In genomic region chr6:135006386-135006914, GRCh38 we compare ENCODE assay signal across 30 cellular contexts. TPM values are rescaled to one million over a fixed set of nuclear protein-coding genes. Genes with fewer than 3 reads are reported as not detected.
DNase-seq lines count a peak whose midpoint lies in the region; ATAC-seq, FAIRE-seq and TF ChIP-seq lines count a peak whose summit lies in the region.
"Had no signal": no experiment of that assay in that cellular context is flagged by ENCODE, and none has a peak within 500 bp of the region (broad histone marks: within the 10 kb centered on the region; RNA-seq: fewer than 3 reads in every experiment).

No MANE protein-coding gene starts in this region.

- H3K4me3 ChIP-seq in BLaER1 = no peak overlapping the region
- H3K4me3 ChIP-seq in K562 = no peak overlapping the region
- H3K4me3 ChIP-seq: coronary artery, lower lobe of right lung, Peyer's patch had no signal

- H3K27me3 ChIP-seq in BLaER1 (no peaks in the 10 kb centered on the region), K562 (ENCODE audit: control insufficient read depth in 2 of 2, insufficient read depth in 2 of 2, low read length in 2 of 2) (no peaks in the 10 kb centered on the region)
- H3K27me3 ChIP-seq: Peyer's patch had no signal

- no peak overlapping the region for H3K27ac Mint-ChIP-seq in activated naive CD4-positive, alpha-beta T cell treated with anti-CD3 and anti-CD28 coated beads, Interleukin-2, amount 10 ng/mL, durations not matched to agents 7 days and 5 days
- H3K27ac Mint-ChIP-seq: activated CD4-positive, alpha-beta memory T cell treated with anti-CD3 and anti-CD28 coated beads, Interleukin-2, amount 10 ng/mL, durations not matched to agents 7 days and 5 days; CD4-positive, alpha-beta memory T cell; natural killer cell had no signal

- no peak for DNase-seq in GM19239 (ENCODE audit: insufficient read length, low spot score)
- peak; percentile 28 to 79 (median 54) for DNase-seq in K562 (ENCODE audit: extremely low read depth in 1 of 4, low spot score in 3 of 4)
- DNase-seq in myocyte (ENCODE audit: low read depth) = peak; percentile 39
- no peak for DNase-seq in NCI-H1048 (lab: John Stamatoyannopoulos, UW)
- DNase-seq in activated naive CD4-positive, alpha-beta T cell treated with anti-CD3 and anti-CD28 coated beads, Interleukin-2, amount 10 ng/mL, durations not matched to agents 7 days and 5 days = no peak
- DNase-seq: activated CD4-positive, alpha-beta memory T cell treated with anti-CD3 and anti-CD28 coated beads, Interleukin-2, amount 10 ng/mL, durations not matched to agents 7 days and 5 days; activated CD4-positive, CD25-positive, alpha-beta regulatory T cell treated with anti-CD3 and anti-CD28 coated beads, Interleukin-2, amount 50 U/mL, for 72 hours; activated CD8-positive, alpha-beta memory T cell treated with anti-CD3 and anti-CD28 coated beads, Interleukin-2, amount 50 U/mL, for 4 hours; activated naive CD4-positive, alpha-beta T cell; CD4-positive, alpha-beta memory T cell; effector memory CD4-positive, alpha-beta T cell; kidney glomerular epithelial cell; lower lobe of right lung; natural killer cell; NCI-H1092 treated with DMSO at 0.1 percent for 48 hours; NCI-H187 treated with DMSO at 0.1 percent for 48 hours; NCI-H2227 treated with DMSO at 0.1 percent for 48 hours; NCI-H526 treated with DMSO at 0.1 percent for 48 hours; nucleus accumbens; Peyer's patch; SIG-M5; stimulated activated naive CD4-positive, alpha-beta T cell had no signal

- H3K4me1 Mint-ChIP-seq in activated naive CD4-positive, alpha-beta T cell treated with anti-CD3 and anti-CD28 coated beads, Interleukin-2, amount 10 ng/mL, durations not matched to agents 7 days and 5 days = peaks cover 16% of the 10 kb centered on the region

- CTCF ChIA-PET in K562 (lab: Yijun Ruan, JAX; ENCODE audit: low intra/inter-chr PET ratio) = no interaction called here
- CTCF ChIA-PET in activated naive CD4-positive, alpha-beta T cell treated with anti-CD3 and anti-CD28 coated beads, Interleukin-2, amount 10 ng/mL, durations not matched to agents 7 days and 5 days (lab: Charles Lee) = interaction anchor here (0.6 to 1.0 kb wide), 3 partner anchors 10 to 178 kb away, joined by 3 read pairs; no protein-coding TSS in a partner anchor

- peak overlapping the region; percentile 70 for H3K27ac ChIP-seq in BLaER1
- H3K27ac ChIP-seq in K562 (ENCODE audit: extremely low read depth, low read depth, low read length) = peak overlapping the region; percentile 63; the same call in 2 of the 3 replicates
- H3K27ac ChIP-seq: coronary artery, lower lobe of right lung, Peyer's patch had no signal

- BruUV-seq in K562 (replicated peaks; lab: Mats Ljungman, UMichigan) = no TSS peak

- intact Hi-C loops in K562 (cut with micrococcal nuclease) = loop anchor here (10.0 kb wide), 1 partner anchor 78 kb away; no protein-coding TSS in a partner anchor

- no peak for TF ChIP-seq RAD21 in K562 (CRISPR knock-in tag; conservative IDR thresholded peaks at IDR 0.05 in 1 of 2, IDR thresholded peaks at IDR 0.05 in 1 of 2)

- in situ Hi-C loops in K562 (cut with MboI) = no loop called here

- TF ChIP-seq CTCF in K562 (IDR thresholded peaks at IDR 0.05 in 2 of 3, conservative IDR thresholded peaks at IDR 0.05 in 1 of 3; ENCODE audit: insufficient read depth in 2 of 3, low read depth in 1 of 3, low read length in 3 of 3) = no peak

- H4K20me1 ChIP-seq in BLaER1 (no peaks in the 10 kb centered on the region), K562 (replicated peaks; ENCODE audit: control insufficient read depth, insufficient read depth, low read length) (no peaks in the 10 kb centered on the region)

- TF ChIP-seq POLR2A in K562 (conservative IDR thresholded peaks at IDR 0.05) = no peak

- H3K36me3 ChIP-seq in BLaER1 (peaks cover 14% of the 10 kb centered on the region; the same call in 1 of the 2 replicates), K562 (ENCODE audit: control insufficient read depth, insufficient read depth, low read length) (peaks cover 36% of the 10 kb centered on the region; the same call in 2 of the 3 replicates)
- H3K36me3 ChIP-seq: lower lobe of right lung, Peyer's patch had no signal

- peaks cover 37% of the 10 kb centered on the region for H3K79me2 ChIP-seq in K562 (ENCODE audit: control insufficient read depth, insufficient read depth, low read length)

- H3K9me3 Mint-ChIP-seq in activated naive CD4-positive, alpha-beta T cell treated with anti-CD3 and anti-CD28 coated beads, Interleukin-2, amount 10 ng/mL, durations not matched to agents 7 days and 5 days = no peaks in the 10 kb centered on the region
- H3K9me3 Mint-ChIP-seq: activated CD4-positive, alpha-beta memory T cell treated with anti-CD3 and anti-CD28 coated beads, Interleukin-2, amount 10 ng/mL, durations not matched to agents 7 days and 5 days; CD4-positive, alpha-beta memory T cell; natural killer cell had no signal

- 10% methylated on average over 3 of the region's 3 CpGs for WGBS in K562 (ENCODE audit: insufficient coverage, low coverage, missing lambda C conversion rate)

- H3K4me2 ChIP-seq in BLaER1 (peak overlapping the region; percentile 89), K562 (ENCODE audit: insufficient read depth, low read length) (peak overlapping the region; percentile 42)

- no peak overlapping the region for H2AFZ ChIP-seq in K562 (ENCODE audit: low read depth, low read length)

- ATAC-seq in K562 = peak; percentile 82
- no peak for ATAC-seq in GM21381 (IDR thresholded peaks at IDR 0.05; ENCODE audit: unreplicated experiment)
- no peak for ATAC-seq in HG03097 (IDR thresholded peaks at IDR 0.05; ENCODE audit: low FRiP score, unreplicated experiment)
- ATAC-seq: HCT116, HepG2, lower lobe of right lung, natural killer cell had no signal

- peak; percentile 23; the same call in 1 of the 2 replicates for TF ChIP-seq EP300 in K562 (IDR thresholded peaks at IDR 0.05; ENCODE audit: low read length)

- POLR2A ChIA-PET in K562 (lab: Yijun Ruan, JAX) = interaction anchor here (0.8 to 1.1 kb wide), 5 partner anchors 11 to 68 kb away, joined by 3 read pairs; partner anchors contain the start of gene HBS1L

- H3K4me1 ChIP-seq in BLaER1 = peaks cover 84% of the 10 kb centered on the region
- peaks cover 8 to 18% of the 10 kb centered on the region in 2 experiments; a peak in 3 of 5 replicates for H3K4me1 ChIP-seq in K562 (replicated peaks in 1 of 2; ENCODE audit: control insufficient read depth in 2 of 2, insufficient read depth in 2 of 2, low read length in 2 of 2)
- H3K4me1 ChIP-seq: lower lobe of right lung, Peyer's patch had no signal

- FAIRE-seq in GM19239 (lab: Jason Lieb, UNC) = peak; percentile 79
- peak; percentile 6 for FAIRE-seq in K562 (lab: Jason Lieb, UNC)
- FAIRE-seq: A204.1, frontal cortex, HepG2 had no signal

- H3K27me3 Mint-ChIP-seq in activated naive CD4-positive, alpha-beta T cell treated with anti-CD3 and anti-CD28 coated beads, Interleukin-2, amount 10 ng/mL, durations not matched to agents 7 days and 5 days = no peaks in the 10 kb centered on the region
- H3K27me3 Mint-ChIP-seq: activated CD4-positive, alpha-beta memory T cell treated with anti-CD3 and anti-CD28 coated beads, Interleukin-2, amount 10 ng/mL, durations not matched to agents 7 days and 5 days; CD4-positive, alpha-beta memory T cell had no signal

- peaks cover 11% of the 10 kb centered on the region for H3K36me3 Mint-ChIP-seq in activated naive CD4-positive, alpha-beta T cell treated with anti-CD3 and anti-CD28 coated beads, Interleukin-2, amount 10 ng/mL, durations not matched to agents 7 days and 5 days
- H3K36me3 Mint-ChIP-seq: natural killer cell had no signal

- no peak overlapping the region for H3K4me3 Mint-ChIP-seq in activated naive CD4-positive, alpha-beta T cell treated with anti-CD3 and anti-CD28 coated beads, Interleukin-2, amount 10 ng/mL, durations not matched to agents 7 days and 5 days
- H3K4me3 Mint-ChIP-seq: activated CD4-positive, alpha-beta memory T cell treated with anti-CD3 and anti-CD28 coated beads, Interleukin-2, amount 10 ng/mL, durations not matched to agents 7 days and 5 days; CD4-positive, alpha-beta memory T cell; natural killer cell had no signal

- 0 out of 2 replicates have a peak overlapping the region, but pooled peaks have one; percentile 2 for H3K9ac ChIP-seq in BLaER1
- H3K9ac ChIP-seq in K562 (ENCODE audit: insufficient read depth in 1 of 2, low read depth in 2 of 2, low read length in 2 of 2) = no peak overlapping the region

- peaks cover 4% of the 10 kb centered on the region; the same call in 1 of the 2 replicates for H3K9me3 ChIP-seq in BLaER1
- no peaks in the 10 kb centered on the region for H3K9me3 ChIP-seq in K562 (replicated peaks; ENCODE audit: control insufficient read depth, insufficient read depth, low read depth, low read length)
- H3K9me3 ChIP-seq: lower lobe of right lung, Peyer's patch had no signal

- no peaks in the 10 kb centered on the region for H3K9me1 ChIP-seq in K562 (ENCODE audit: control insufficient read depth, insufficient read depth, low read length)

RNA-seq across cellular contexts. Expression of gene HBS1L, which starts 48.2 kb away (rescaled TPM):
- total RNA-seq in K562 (2011; cell fraction: chromatin; rRNA removed; ENCODE audit: low replicate concordance) = 82.7 and 242 TPM in 2 replicates
- total RNA-seq in K562 (2011; cell fraction: nucleolus; rRNA removed) = 27.5 and 35.5 TPM in 2 replicates
- 68.2 and 121 TPM in 2 replicates for total RNA-seq in K562 (2011; cell fraction: nucleoplasm; rRNA removed)
- total RNA-seq in K562 (2014; rRNA removed) (133 and 145 TPM in 2 replicates), K562 (2014; rRNA removed; fragmentation: Illumina TruSeq; extraction: Trizol) (184 and 207 TPM in 2 replicates), K562 (2015; rRNA removed; fragmentation: Illumina TruSeq; extraction: Trizol) (161 and 170 TPM in 2 replicates), K562 (2021) (128 and 140 TPM in 2 replicates), myocyte (152 and 164 TPM in 2 replicates)
- polyA plus RNA-seq in K562 (2011; rRNA removed) (131 and 175 TPM in 2 replicates), K562 (2014; fragmentation: Illumina TruSeq; extraction: Trizol) (117 and 121 TPM in 2 replicates), K562 (2014; fragmentation: Nextera tagmentation; extraction: Ambion mirVana) (100 to 1,000 TPM; 101 to 199 TPM), K562 (2014; rRNA removed) (115 and 120 TPM in 2 replicates)
- 34.0 and 60.3 TPM in 2 replicates for polyA plus RNA-seq in K562 (2011; cell fraction: cytosol; rRNA removed)
- 57.7 and 92.5 TPM in 2 replicates for polyA plus RNA-seq in K562 (2011; cell fraction: nucleus; rRNA removed)
- polyA plus RNA-seq in K562 (2012) = 75.8 and 104 TPM in 2 replicates
- polyA minus RNA-seq in K562 (2011; rRNA and poly(A)+ RNA removed) = 345 and 377 TPM in 2 replicates
- 82.5 and 96.0 TPM in 2 replicates for polyA minus RNA-seq in K562 (2011; cell fraction: cytosol; rRNA and poly(A)+ RNA removed)
- polyA minus RNA-seq in K562 (2011; cell fraction: nucleus; rRNA and poly(A)+ RNA removed) = 84.1 and 152 TPM in 2 replicates
- polyA plus RNA-seq in myocyte (2012) = 42.0 TPM

RNA-seq across cellular contexts. Expression of gene ALDH8A1, which starts 56.5 kb away (rescaled TPM):
- total RNA-seq in K562 (2011; cell fraction: chromatin; rRNA removed; ENCODE audit: low replicate concordance) = 0.55 and 0.74 TPM in 2 replicates
- total RNA-seq in K562 (2011; cell fraction: nucleolus; rRNA removed) = not detected in 2 replicates
- 0.76 TPM in 1 of 2 replicates, not detected in the other for total RNA-seq in K562 (2011; cell fraction: nucleoplasm; rRNA removed)
- total RNA-seq in K562 (2014; rRNA removed) (0.04 and 0.05 TPM in 2 replicates), K562 (2014; rRNA removed; fragmentation: Illumina TruSeq; extraction: Trizol) (0.04 TPM in 1 of 2 replicates, not detected in the other), K562 (2015; rRNA removed; fragmentation: Illumina TruSeq; extraction: Trizol) (0.18 and 0.19 TPM in 2 replicates), K562 (2021) (0.16 and 0.18 TPM in 2 replicates), myocyte (2.1 TPM in 1 of 2 replicates, not detected in the other)
- polyA plus RNA-seq in K562 (2011; rRNA removed) (0.03 and 0.08 TPM in 2 replicates), K562 (2014; fragmentation: Illumina TruSeq; extraction: Trizol) (0.08 TPM in 1 of 2 replicates, not detected in the other), K562 (2014; fragmentation: Nextera tagmentation; extraction: Ambion mirVana) (under 1 TPM in 1 of 2 experiments, not detected in 1; 0.03 TPM), K562 (2014; rRNA removed) (0.03 TPM in 2 replicates)
- 0.01 and 0.06 TPM in 2 replicates for polyA plus RNA-seq in K562 (2011; cell fraction: cytosol; rRNA removed)
- polyA plus RNA-seq in K562 (2011; cell fraction: nucleus; rRNA removed) = 0.21 TPM in 1 of 2 replicates, not detected in the other
- 0.04 and 0.05 TPM in 2 replicates for polyA plus RNA-seq in K562 (2012)
- polyA minus RNA-seq in K562 (2011; rRNA and poly(A)+ RNA removed) = 0.15 TPM in 1 of 2 replicates, not detected in the other
- not detected in 2 replicates for polyA minus RNA-seq in K562 (2011; cell fraction: cytosol; rRNA and poly(A)+ RNA removed)
- 0.78 TPM in 1 of 2 replicates, not detected in the other for polyA minus RNA-seq in K562 (2011; cell fraction: nucleus; rRNA and poly(A)+ RNA removed)
- 0.38 TPM for polyA plus RNA-seq in myocyte (2012)
- polyA plus RNA-seq: CD4-positive, alpha-beta memory T cell had no signal

Comparison
In these comparisons a context has a peak if more than half of its experiments do, and no peak if none do; other contexts are left out.
1. DNase-seq: peak in K562 (4 of 4) and myocyte (single experiment); none in GM19239 (single experiment), NCI-H1048 (single experiment) and activated naive CD4-positive, alpha-beta T cell treated with anti-CD3 and anti-CD28 coated beads, Interleukin-2, amount 10 ng/mL, durations not matched to agents 7 days and 5 days (single experiment).